In genomic region chr17:50458290-50458689, GRCh38 we compare ENCODE assay signal across 17 cellular contexts. TPM values are rescaled to one million over a fixed set of nuclear protein-coding genes. Genes with fewer than 3 reads are reported as not detected.
DNase-seq lines count a peak whose midpoint lies in the region; ATAC-seq and TF ChIP-seq lines count a peak whose summit lies in the region.
"Had no signal": no experiment of that assay in that cellular context is flagged by ENCODE, and none has a peak within 500 bp of the region (broad histone marks: within the 10 kb centered on the region; RNA-seq: fewer than 3 reads in every experiment).

No MANE protein-coding gene starts in this region.

- H3K4me3 ChIP-seq in PC-3 (ENCODE audit: low read length) (no peak overlapping the region), right lobe of liver (no peak overlapping the region)
- H3K4me3 ChIP-seq: GM23248, SK-N-MC had no signal

- H3K9me3 ChIP-seq in PC-3 (ENCODE audit: low read length) (no peaks in the 10 kb centered on the region), right lobe of liver (no peaks in the 10 kb centered on the region)

- H3K79me2 ChIP-seq in PC-3 (ENCODE audit: low read length) = peaks cover 11% of the 10 kb centered on the region; the same call in 1 of the 2 replicates

- no peaks in the 10 kb centered on the region for H3K9me3 Mint-ChIP-seq in dendritic cell treated with granulocyte-macrophage colony-stimulating factor and Interleukin-4, amounts not matched to agents 40 ng/mL and 50 ng/mL, for 4 days
- H3K9me3 Mint-ChIP-seq: CD4-positive, CD25-positive, alpha-beta regulatory T cell had no signal

- H3K4me1 ChIP-seq in PC-3 (ENCODE audit: insufficient read depth, low read length) (peaks cover 35% of the 10 kb centered on the region), right lobe of liver (peaks cover 0 to 34% (median 14%) of the 10 kb centered on the region in 4 donors)

- CTCF ChIA-PET in PC-3 (lab: Charles Lee) = interaction anchor here (1.0 to 1.5 kb wide), 2 partner anchors 60 to 67 kb away, joined by 3 to 4 read pairs; no protein-coding TSS in a partner anchor

- H3K27ac Mint-ChIP-seq in dendritic cell treated with granulocyte-macrophage colony-stimulating factor and Interleukin-4, amounts not matched to agents 40 ng/mL and 50 ng/mL, for 4 days = peak overlapping the region; percentile 30

- WGBS in right lobe of liver (ENCODE audit: insufficient coverage, low coverage, low lambda C conversion rate, missing lambda C conversion rate) = 61% methylated on average over 3 of the region's 3 CpGs

- H3K9ac ChIP-seq in PC-3 (ENCODE audit: low read length) = no peak overlapping the region
- H3K9ac ChIP-seq: GM23248 had no signal

- H3K36me3 ChIP-seq in PC-3 (ENCODE audit: low read depth, low read length) = no peaks in the 10 kb centered on the region; the same call in 1 of the 2 replicates
- H3K36me3 ChIP-seq in right lobe of liver = no peaks in the 10 kb centered on the region

- no TSS peak for BruUV-seq in PC-3 (replicated peaks; lab: Mats Ljungman, UMichigan)

- H3K4me3 Mint-ChIP-seq in dendritic cell treated with granulocyte-macrophage colony-stimulating factor and Interleukin-4, amounts not matched to agents 40 ng/mL and 50 ng/mL, for 4 days = no peak overlapping the region
- H3K4me3 Mint-ChIP-seq: CD4-positive, CD25-positive, alpha-beta regulatory T cell had no signal

- no peaks in the 10 kb centered on the region for H3K27me3 ChIP-seq in PC-3 (ENCODE audit: low read length)
- H3K27me3 ChIP-seq in right lobe of liver = no peaks in the 10 kb centered on the region

- TF ChIP-seq POLR2A in right lobe of liver (IDR thresholded peaks at IDR 0.05) = no peak

- H3K27me3 Mint-ChIP-seq in dendritic cell treated with granulocyte-macrophage colony-stimulating factor and Interleukin-4, amounts not matched to agents 40 ng/mL and 50 ng/mL, for 4 days = no peaks in the 10 kb centered on the region
- H3K27me3 Mint-ChIP-seq: CD4-positive, CD25-positive, alpha-beta regulatory T cell had no signal

- no peaks in the 10 kb centered on the region for H3K9me2 ChIP-seq in PC-3 (replicated peaks; ENCODE audit: low read length)

- intact Hi-C loops in PC-3 (cut with micrococcal nuclease) (loop anchor here (5.0 kb wide), 1 partner anchor 36 kb away; no protein-coding TSS in a partner anchor), right lobe of liver (cut with DNase I) (no loop called here), Right ventricle myocardium superior (cut with DNase I) (no loop called here)
- intact Hi-C loops in dendritic cell treated with granulocyte-macrophage colony-stimulating factor and Interleukin-4, amounts not matched to agents 40 ng/mL and 50 ng/mL, for 4 days (cut with micrococcal nuclease) = no loop called here

- TF ChIP-seq CTCF in PC-3 (conservative IDR thresholded peaks at IDR 0.05; ENCODE audit: low read depth, low read length) = no peak
- no peak for TF ChIP-seq CTCF in right lobe of liver (IDR thresholded peaks at IDR 0.05)

- peak overlapping the region; percentile 65 for H3K27ac ChIP-seq in PC-3 (ENCODE audit: low read length)
- peak overlapping the region in 2 of 3 donors; percentile 46 to 49 for H3K27ac ChIP-seq in right lobe of liver
- H3K27ac ChIP-seq: GM23248, SK-N-MC had no signal

- POLR2A ChIA-PET in PC-3 (lab: Charles Lee; ENCODE audit: unreplicated experiment) = no interaction called here

- DNase-seq in AG08396 (ENCODE audit: low spot score) (peak; percentile 2), PC-3 (peak; percentile 63), right lobe of liver (no peak), NCI-H524 (lab: John Stamatoyannopoulos, UW) (no peak), Right ventricle myocardium superior (no peak)
- DNase-seq in stimulated activated CD8-positive, alpha-beta memory T cell treated with anti-CD3 and anti-CD28 coated beads, Interleukin-4, amount 100 ng/mL, for 48 hours = no peak
- DNase-seq: CD4-positive, CD25-positive, alpha-beta regulatory T cell; GDM1; GM23248; Kasumi-1; MV-4-11; NCI-H1417 treated with DMSO at 0.1 percent for 48 hours; NCI-H526 treated with DMSO at 0.1 percent for 48 hours; OCI-M1 had no signal

- H2AFZ ChIP-seq in PC-3 (ENCODE audit: low read length) = no peak overlapping the region
- H2AFZ ChIP-seq: GM23248 had no signal

- H3K4me2 ChIP-seq in PC-3 (ENCODE audit: low read length) = peak overlapping the region; percentile 49

- no peaks in the 10 kb centered on the region for H3F3A ChIP-seq in PC-3 (ENCODE audit: low read length, unreplicated experiment)

- H4K20me1 ChIP-seq in PC-3 (ENCODE audit: low read length) = no peaks in the 10 kb centered on the region

- peaks cover 63% of the 10 kb centered on the region for H3K36me3 Mint-ChIP-seq in dendritic cell treated with granulocyte-macrophage colony-stimulating factor and Interleukin-4, amounts not matched to agents 40 ng/mL and 50 ng/mL, for 4 days (ENCODE audit: low read depth)

- peak; percentile 35 for ATAC-seq in PC-3
- ATAC-seq in right lobe of liver = no peak
- ATAC-seq in GM21723 (IDR thresholded peaks at IDR 0.05; ENCODE audit: unreplicated experiment) = no peak
- no peak for ATAC-seq in Right ventricle myocardium superior (ENCODE audit: poor library complexity)

- peaks cover 42% of the 10 kb centered on the region for H3K4me1 Mint-ChIP-seq in dendritic cell treated with granulocyte-macrophage colony-stimulating factor and Interleukin-4, amounts not matched to agents 40 ng/mL and 50 ng/mL, for 4 days (ENCODE audit: low read depth)
- H3K4me1 Mint-ChIP-seq: CD4-positive, CD25-positive, alpha-beta regulatory T cell had no signal

RNA-seq across cellular contexts. Expression of gene CHAD, which starts 10.4 kb away (rescaled TPM):
- total RNA-seq in PC-3 (2014; rRNA removed) (not detected in 2 replicates), right lobe of liver (10 to 100 TPM in 2 of 6 experiments, 1 to 10 TPM in 4; 1.0 to 11.3 (median 3.8) TPM), Right ventricle myocardium superior (0.27 TPM)
- total RNA-seq: CD4-positive, CD25-positive, alpha-beta regulatory T cell; GM23248 had no signal

RNA-seq across cellular contexts. Expression of gene RSAD1, which starts 20.4 kb away (rescaled TPM):
- 37.7 and 46.7 TPM in 2 replicates for total RNA-seq in PC-3 (2014; rRNA removed)
- total RNA-seq in right lobe of liver = 10 to 100 TPM; 17.9 to 26.6 (median 23.4) TPM
- total RNA-seq in Right ventricle myocardium superior = 49.7 TPM

RNA-seq across cellular contexts. Expression of gene ACSF2, which starts 32.3 kb away (rescaled TPM):
- 69.3 and 72.7 TPM in 2 replicates for total RNA-seq in PC-3 (2014; rRNA removed)
- total RNA-seq in right lobe of liver = 10 to 100 TPM; 25.1 to 60.9 (median 36.9) TPM
- 25.0 TPM for total RNA-seq in Right ventricle myocardium superior

RNA-seq across cellular contexts. Expression of gene MYCBPAP, which starts 49.9 kb away (rescaled TPM):
- total RNA-seq in PC-3 (2014; rRNA removed) = 0.29 and 1.9 TPM in 2 replicates
- total RNA-seq in right lobe of liver = under 1 TPM in 1 of 6 experiments, not detected in 5; 0.51 TPM
- 0.43 TPM for total RNA-seq in Right ventricle myocardium superior

Comparison
In these comparisons a context has a peak if more than half of its experiments do, and no peak if none do; other contexts are left out.
1. DNase-seq: peak in AG08396 (single experiment) and PC-3 (single experiment); none in right lobe of liver (0 of 3), NCI-H524 (0 of 2), Right ventricle myocardium superior (single experiment) and stimulated activated CD8-positive, alpha-beta memory T cell treated with anti-CD3 and anti-CD28 coated beads, Interleukin-4, amount 100 ng/mL, for 48 hours (single experiment).